Comparison of ENCODE assay signal across 8 cellular contexts in the genomic region with DNA sequence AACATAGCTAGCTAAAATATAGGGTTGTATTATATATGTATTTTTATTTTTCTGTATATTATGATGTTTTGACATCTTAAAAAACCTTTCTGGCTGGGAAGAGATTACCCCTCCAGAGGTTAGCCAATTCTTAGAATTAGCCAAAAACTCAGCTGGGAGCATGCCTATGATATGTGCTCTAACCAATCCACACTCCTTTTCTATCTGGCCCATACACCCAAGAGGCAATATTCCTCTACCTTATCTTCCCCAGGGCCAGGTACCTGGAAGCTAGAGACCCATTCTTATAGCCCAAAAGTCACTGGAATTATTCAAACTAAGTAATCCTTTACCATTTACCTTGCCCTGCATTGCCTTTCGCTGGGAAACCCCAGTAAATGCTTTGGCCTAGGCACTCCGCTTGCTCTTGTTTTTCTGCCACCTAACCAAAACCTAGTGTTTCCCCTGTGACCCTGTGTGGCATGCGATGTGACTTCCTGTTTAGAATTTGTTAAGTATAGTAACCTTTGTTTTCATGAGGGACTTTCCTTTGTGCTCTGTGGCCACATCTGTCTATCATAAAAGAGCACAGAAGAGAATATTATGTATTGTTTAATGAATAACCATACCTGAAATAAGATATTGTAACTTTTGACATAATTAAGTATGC. TPM values are rescaled to one million over a fixed set of nuclear protein-coding genes. Genes with fewer than 3 reads are reported as not detected.
DNase-seq lines count a peak whose midpoint lies in the region; ATAC-seq and TF ChIP-seq lines count a peak whose summit lies in the region.

No MANE protein-coding gene starts in this region.

- CTCF ChIA-PET in Caco-2 (lab: Charles Lee) = no interaction called here

- WGBS in thymus = 69% methylated on average over 3 of the region's 3 CpGs

- POLR2A ChIA-PET in activated naive CD8-positive, alpha-beta T cell treated with anti-CD3 and anti-CD28 coated beads, Interleukin-2, amount 10 ng/mL, durations not matched to agents 7 days and 5 days (lab: Charles Lee) = interaction anchor here (1.3 to 2.0 kb wide), 3 partner anchors 36 to 126 kb away, joined by 5 to 10 read pairs (median 6); partner anchors contain the start of genes CEP120 and CSNK1G3
- POLR2A ChIA-PET in Caco-2 (lab: Charles Lee) = no interaction called here

- H3K4me1 ChIP-seq in OCI-LY1 (ENCODE audit: insufficient read depth, low read length, severe bottlenecking) (peaks cover 59% of the 10 kb centered on the region), thymus (ENCODE audit: control insufficient read depth, insufficient read depth, low read length) (peaks cover 2% of the 10 kb centered on the region), Caco-2 (no peaks in the 10 kb centered on the region)

- H3K9me3 Mint-ChIP-seq in activated naive CD8-positive, alpha-beta T cell treated with anti-CD3 and anti-CD28 coated beads, Interleukin-2, amount 10 ng/mL, durations not matched to agents 7 days and 5 days = no peaks in the 10 kb centered on the region
- no peaks in the 10 kb centered on the region for H3K9me3 Mint-ChIP-seq in Caco-2 (ENCODE audit: unreplicated experiment)

- H3K27me3 ChIP-seq in OCI-LY1 (ENCODE audit: insufficient read depth, low read length) (no peaks in the 10 kb centered on the region), thymus (ENCODE audit: control insufficient read depth, insufficient read depth) (no peaks in the 10 kb centered on the region), Caco-2 (replicated peaks; ENCODE audit: control insufficient read depth, insufficient read depth, low read length) (no peaks in the 10 kb centered on the region)

- peaks cover 6% of the 10 kb centered on the region for H3K36me3 Mint-ChIP-seq in activated naive CD8-positive, alpha-beta T cell treated with anti-CD3 and anti-CD28 coated beads, Interleukin-2, amount 10 ng/mL, durations not matched to agents 7 days and 5 days
- H3K36me3 Mint-ChIP-seq in Caco-2 (ENCODE audit: insufficient read depth, unreplicated experiment) = no peaks in the 10 kb centered on the region

- intact Hi-C loops in Caco-2 (cut with micrococcal nuclease; ENCODE audit: unreplicated experiment) = no loop called here

- peak overlapping the region; percentile 60 for H3K27ac Mint-ChIP-seq in activated naive CD8-positive, alpha-beta T cell treated with anti-CD3 and anti-CD28 coated beads, Interleukin-2, amount 10 ng/mL, durations not matched to agents 7 days and 5 days
- no peak overlapping the region for H3K27ac Mint-ChIP-seq in Caco-2 (ENCODE audit: unreplicated experiment)

- DNase-seq in GM12864 (ENCODE audit: low read depth) (peak; percentile 61), SKM-1 (lab: John Stamatoyannopoulos, UW; ENCODE audit: unreplicated experiment) (no peak), DMS153 treated with DMSO at 0.1 percent for 48 hours (lab: John Stamatoyannopoulos, UW; ENCODE audit: unreplicated experiment) (no peak), Caco-2 (no peak)
- DNase-seq in activated naive CD8-positive, alpha-beta T cell treated with anti-CD3 and anti-CD28 coated beads, Interleukin-2, amount 10 ng/mL, durations not matched to agents 7 days and 5 days = peak; percentile 31

- H3K27ac ChIP-seq in OCI-LY1 (ENCODE audit: low read depth, low read length, poor library complexity, severe bottlenecking) = peak overlapping the region; percentile 97
- H3K27ac ChIP-seq in thymus (ENCODE audit: low read depth) = peak overlapping the region; percentile 21

- H3K36me3 ChIP-seq in OCI-LY1 (ENCODE audit: insufficient read depth, low read length) = peaks cover 14% of the 10 kb centered on the region; the same call in 1 of the 2 replicates
- H3K36me3 ChIP-seq in thymus (ENCODE audit: control insufficient read depth, insufficient read depth) = peaks cover 3% of the 10 kb centered on the region
- H3K36me3 ChIP-seq in Caco-2 (ENCODE audit: control insufficient read depth, insufficient read depth, low read length) = no peaks in the 10 kb centered on the region

- no TSS peak for BruUV-seq in Caco-2 (replicated peaks; lab: Mats Ljungman, UMichigan)

- peak overlapping the region; percentile 43 for H3K4me3 Mint-ChIP-seq in activated naive CD8-positive, alpha-beta T cell treated with anti-CD3 and anti-CD28 coated beads, Interleukin-2, amount 10 ng/mL, durations not matched to agents 7 days and 5 days
- no peak overlapping the region for H3K4me3 Mint-ChIP-seq in Caco-2 (ENCODE audit: unreplicated experiment)

- no peak for TF ChIP-seq CTCF in GM12864 (IDR thresholded peaks at IDR 0.05; ENCODE audit: low read depth, low read length, missing control alignments)
- TF ChIP-seq CTCF in OCI-LY1 (IDR thresholded peaks at IDR 0.05; ENCODE audit: low read length) = no peak
- no peak for TF ChIP-seq CTCF in Caco-2 (IDR thresholded peaks at IDR 0.05; ENCODE audit: insufficient read depth in 1 of 2, low read depth in 1 of 2, low read length in 1 of 2, severe bottlenecking in 1 of 2, unreplicated experiment in 1 of 2)

- no peaks in the 10 kb centered on the region for H4K20me1 ChIP-seq in OCI-LY1 (ENCODE audit: insufficient read depth, low read length)

- H3F3A ChIP-seq in OCI-LY1 (ENCODE audit: insufficient read depth, low read length) = no peaks in the 10 kb centered on the region

- no peaks in the 10 kb centered on the region for H3K9me3 ChIP-seq in OCI-LY1 (ENCODE audit: low read length)
- no peaks in the 10 kb centered on the region for H3K9me3 ChIP-seq in thymus (ENCODE audit: control insufficient read depth)
- H3K9me3 ChIP-seq in Caco-2 = no peaks in the 10 kb centered on the region

- peaks cover 33% of the 10 kb centered on the region for H3K79me2 ChIP-seq in OCI-LY1 (ENCODE audit: insufficient read depth, low read length)

- peak overlapping the region; percentile 40 for H3K9ac ChIP-seq in OCI-LY1 (ENCODE audit: low read length)

- H3K4me2 ChIP-seq in OCI-LY1 (ENCODE audit: low read length) = peak overlapping the region; percentile 65

- no peak overlapping the region for H3K4me3 ChIP-seq in GM12864 (ENCODE audit: low read depth, low read length)
- H3K4me3 ChIP-seq in OCI-LY1 (ENCODE audit: low read depth, low read length, poor library complexity, severe bottlenecking) = peak overlapping the region; percentile 28
- H3K4me3 ChIP-seq in thymus (ENCODE audit: low read length) = no peak overlapping the region
- no peak overlapping the region for H3K4me3 ChIP-seq in Caco-2 (ENCODE audit: low read depth, low read length)

- peaks cover 13% of the 10 kb centered on the region for H3K4me1 Mint-ChIP-seq in activated naive CD8-positive, alpha-beta T cell treated with anti-CD3 and anti-CD28 coated beads, Interleukin-2, amount 10 ng/mL, durations not matched to agents 7 days and 5 days
- H3K4me1 Mint-ChIP-seq in Caco-2 (ENCODE audit: low read depth, unreplicated experiment) = no peaks in the 10 kb centered on the region

- ATAC-seq in GM21737 (IDR thresholded peaks at IDR 0.05; ENCODE audit: unreplicated experiment) = peak; percentile 98
- ATAC-seq in activated naive CD8-positive, alpha-beta T cell treated with anti-CD3 and anti-CD28 coated beads, Interleukin-2, amount 10 ng/mL, durations not matched to agents 7 days and 5 days (ENCODE audit: low read depth) = peak; percentile 96

- H3K9me2 ChIP-seq in OCI-LY1 (ENCODE audit: low read depth, low read length) = no peaks in the 10 kb centered on the region

- H2AFZ ChIP-seq in OCI-LY1 (ENCODE audit: low read length) = no peak overlapping the region

- no peaks in the 10 kb centered on the region for H3K27me3 Mint-ChIP-seq in activated naive CD8-positive, alpha-beta T cell treated with anti-CD3 and anti-CD28 coated beads, Interleukin-2, amount 10 ng/mL, durations not matched to agents 7 days and 5 days
- no peaks in the 10 kb centered on the region for H3K27me3 Mint-ChIP-seq in Caco-2 (ENCODE audit: insufficient read depth, unreplicated experiment)

RNA-seq across cellular contexts. Expression of gene CSNK1G3, which starts 37.4 kb away (rescaled TPM):
- 10 to 100 TPM; 53.4 to 60.3 TPM for total RNA-seq in activated naive CD8-positive, alpha-beta T cell treated with anti-CD3 and anti-CD28 coated beads, Interleukin-2, amount 10 ng/mL, durations not matched to agents 7 days and 5 days
- polyA plus RNA-seq in thymus = 18.9 TPM
- total RNA-seq in Caco-2 (2022) = 39.4 and 40.4 TPM in 2 replicates

Comparison
In these comparisons a context has a peak if more than half of its experiments do, and no peak if none do; other contexts are left out.
1. DNase-seq: peak in GM12864 (single experiment) and activated naive CD8-positive, alpha-beta T cell treated with anti-CD3 and anti-CD28 coated beads, Interleukin-2, amount 10 ng/mL, durations not matched to agents 7 days and 5 days (single experiment); none in SKM-1 (single experiment), DMS153 treated with DMSO at 0.1 percent for 48 hours (single experiment) and Caco-2 (0 of 2).